ENCODE assay signal across 8 cellular contexts in the genomic region with DNA sequence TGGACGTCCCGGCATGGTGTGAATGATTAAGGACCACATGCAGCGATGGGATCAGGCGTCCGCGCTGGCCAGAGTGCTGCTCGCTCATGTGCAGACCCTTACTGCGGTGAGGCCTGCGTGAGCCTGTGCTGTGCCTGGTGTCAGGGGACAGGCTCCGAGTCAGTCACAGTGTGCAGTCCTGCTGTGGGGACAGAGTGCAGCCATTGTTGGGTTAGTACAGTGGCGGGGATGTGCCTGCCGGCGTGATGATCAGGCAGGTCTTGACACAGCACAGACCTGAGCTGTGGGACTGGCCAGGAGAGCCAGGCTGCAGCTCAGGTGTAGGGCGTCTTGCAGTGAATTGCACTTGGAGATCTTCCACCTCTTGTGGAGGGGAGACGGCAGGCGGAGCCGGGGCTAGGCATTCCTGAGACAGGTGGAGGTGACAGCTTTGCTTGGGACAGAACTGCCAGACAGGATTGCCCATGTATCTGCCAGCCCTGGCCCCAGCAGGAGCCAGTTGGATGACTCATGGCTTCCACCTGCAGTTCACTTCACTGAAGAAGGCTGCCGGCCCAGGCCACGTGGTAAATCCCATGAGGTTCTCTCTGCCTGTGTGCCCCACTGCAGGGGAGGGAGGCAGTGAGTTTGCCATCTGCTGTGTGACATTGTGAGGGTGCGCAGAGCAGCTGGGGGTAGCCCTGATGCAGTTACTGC. TPM values are rescaled to one million over a fixed set of nuclear protein-coding genes. Genes with fewer than 3 reads are reported as not detected.
DNase-seq lines count a peak whose midpoint lies in the region; ATAC-seq, FAIRE-seq and TF ChIP-seq lines count a peak whose summit lies in the region.
"Had no signal": no experiment of that assay in that cellular context is flagged by ENCODE, and none has a peak within 500 bp of the region (broad histone marks: within the 10 kb centered on the region; RNA-seq: fewer than 3 reads in every experiment).

No MANE protein-coding gene starts in this region.

- H3K9me3 ChIP-seq in HCT116 (ENCODE audit: control insufficient read depth in 1 of 2, insufficient read depth in 1 of 2, low read depth in 1 of 2, low read length in 2 of 2) (no peaks in the 10 kb centered on the region), OCI-LY1 (ENCODE audit: low read length) (no peaks in the 10 kb centered on the region), small intestine (ENCODE audit: control insufficient read depth, low read depth) (no peaks in the 10 kb centered on the region)
- H3K9me3 ChIP-seq: sigmoid colon had no signal

- H4K20me1 ChIP-seq in HCT116 (ENCODE audit: insufficient read depth) (peaks cover 6% of the 10 kb centered on the region; the same call in 1 of the 2 replicates), OCI-LY1 (ENCODE audit: insufficient read depth, low read length) (no peaks in the 10 kb centered on the region)

- no peak for TF ChIP-seq RAD21 in HCT116 (IDR thresholded peaks at IDR 0.05; ENCODE audit: low read depth)

- TF ChIP-seq POLR2A in HCT116 (IDR thresholded peaks at IDR 0.05; ENCODE audit: borderline replicate concordance, extremely low read depth, insufficient read depth, insufficient read length): no peak

- H3K4me1 ChIP-seq in HCT116 (ENCODE audit: control insufficient read depth in 1 of 2, insufficient read depth in 2 of 2, low read length in 2 of 2) (peaks cover 13 to 14% of the 10 kb centered on the region in 2 experiments), OCI-LY1 (ENCODE audit: insufficient read depth, low read length, severe bottlenecking) (peaks cover 11% of the 10 kb centered on the region), small intestine (ENCODE audit: control insufficient read depth in 2 of 2, insufficient read depth in 1 of 2, low read depth in 1 of 2, low read length in 1 of 2) (no peaks in the 10 kb centered on the region)

- no peaks in the 10 kb centered on the region for H3F3A ChIP-seq in OCI-LY1 (ENCODE audit: insufficient read depth, low read length)

- POLR2A ChIA-PET in HCT116 (lab: Charles Lee): no interaction called here

- H3K27me3 ChIP-seq in HCT116 (ENCODE audit: insufficient read depth, low read length) (no peaks in the 10 kb centered on the region), OCI-LY1 (ENCODE audit: insufficient read depth, low read length) (no peaks in the 10 kb centered on the region), small intestine (ENCODE audit: control insufficient read depth in 2 of 2, insufficient read depth in 2 of 2, low read length in 2 of 2) (no peaks in the 10 kb centered on the region)
- H3K27me3 ChIP-seq: sigmoid colon had no signal

- H2AFZ ChIP-seq in HCT116 (ENCODE audit: low read depth, low read length, poor library complexity, severe bottlenecking) (no peak overlapping the region), OCI-LY1 (ENCODE audit: low read length) (no peak overlapping the region)

- no TSS peak for BruUV-seq in HCT116 (replicated peaks; lab: Mats Ljungman, UMichigan)

- H3K36me3 ChIP-seq in HCT116 (ENCODE audit: control insufficient read depth in 1 of 2, insufficient read depth in 2 of 2, low read length in 2 of 2): peaks cover 29 to 43% of the 10 kb centered on the region in 2 experiments; a peak in 3 of 4 replicates
- peaks cover 96% of the 10 kb centered on the region for H3K36me3 ChIP-seq in OCI-LY1 (ENCODE audit: insufficient read depth, low read length)
- peaks cover 8 to 30% of the 10 kb centered on the region in 2 donors for H3K36me3 ChIP-seq in small intestine (ENCODE audit: control insufficient read depth in 2 of 2, insufficient read depth in 2 of 2, low read length in 2 of 2)

- CTCF ChIA-PET in HCT116 (lab: Charles Lee): interaction anchor here (1.0 kb wide), 1 partner anchor 15 kb away, joined by 6 read pairs; no protein-coding TSS in a partner anchor

- DNase-seq in HCT116 (ENCODE audit: low read depth, low spot score) (no peak), fibroblast of pulmonary artery (ENCODE audit: low read depth) (peak; percentile 11), small intestine (peak; percentile 37), OCI-M2 (lab: John Stamatoyannopoulos, UW; ENCODE audit: unreplicated experiment) (no peak)
- DNase-seq: sigmoid colon had no signal

- peak overlapping the region; percentile 21 for H3K9ac ChIP-seq in HCT116 (ENCODE audit: low read length)
- no peak overlapping the region for H3K9ac ChIP-seq in OCI-LY1 (ENCODE audit: low read length)

- no peak for TF ChIP-seq CTCF in HCT116 (IDR thresholded peaks at IDR 0.05 in 2 of 3, conservative IDR thresholded peaks at IDR 0.05 in 1 of 3; ENCODE audit: borderline replicate concordance in 1 of 3, insufficient read depth in 1 of 3, low read depth in 2 of 3, low read length in 2 of 3)
- no peak for TF ChIP-seq CTCF in OCI-LY1 (IDR thresholded peaks at IDR 0.05; ENCODE audit: low read length)
- TF ChIP-seq CTCF in fibroblast of pulmonary artery (IDR thresholded peaks at IDR 0.05; ENCODE audit: low read length, missing control alignments): no peak

- H3K4me3 ChIP-seq in HCT116 (replicated peaks in 1 of 2; ENCODE audit: low read depth in 1 of 2, low read length in 2 of 2) (no peak overlapping the region), OCI-LY1 (ENCODE audit: low read depth, low read length, poor library complexity, severe bottlenecking) (no peak overlapping the region), fibroblast of pulmonary artery (replicated peaks; ENCODE audit: low read depth, low read length) (no peak overlapping the region), small intestine (ENCODE audit: low read depth in 1 of 2, low read length in 2 of 2) (no peak overlapping the region)
- H3K4me3 ChIP-seq: sigmoid colon had no signal

- FAIRE-seq in small intestine (lab: Jason Lieb, UNC): no peak

- intact Hi-C loops in HCT116 (cut with micrococcal nuclease): no loop called here

- H3K4me2 ChIP-seq in HCT116 (ENCODE audit: low read length) (0 out of 2 replicates have a peak overlapping the region, but pooled peaks have one; percentile 2), OCI-LY1 (ENCODE audit: low read length) (no peak overlapping the region)

- H3K27ac ChIP-seq in HCT116 (ENCODE audit: low read depth, low read length): peak overlapping the region; percentile 53
- H3K27ac ChIP-seq in OCI-LY1 (ENCODE audit: low read depth, low read length, poor library complexity, severe bottlenecking): peak overlapping the region; percentile 21
- no peak overlapping the region for H3K27ac ChIP-seq in small intestine (ENCODE audit: low read depth in 1 of 2, low read length in 1 of 2)
- H3K27ac ChIP-seq: sigmoid colon had no signal

- H3K79me2 ChIP-seq in HCT116 (ENCODE audit: insufficient read depth, low read length) (peaks cover 18% of the 10 kb centered on the region; the same call in 1 of the 2 replicates), OCI-LY1 (ENCODE audit: insufficient read depth, low read length) (no peaks in the 10 kb centered on the region)

- 66 to 83% (median 66%) methylated on average over 19 to 20 of the region's 20 CpGs for WGBS in small intestine, 3 donors

- RAD21 ChIA-PET in HCT116 (lab: Charles Lee; ENCODE audit: low non-redundant PET in 1 of 2, low total read pairs in 2 of 2, uncharacterized antibody in 2 of 2, unreplicated experiment in 2 of 2): no interaction called here

- ATAC-seq in HCT116 (peak; percentile 67), HG02571 (IDR thresholded peaks at IDR 0.05; ENCODE audit: unreplicated experiment) (no peak), HG03025 (IDR thresholded peaks at IDR 0.05; ENCODE audit: low FRiP score, unreplicated experiment) (no peak)

- H3K9me2 ChIP-seq in HCT116 (ENCODE audit: insufficient read depth) (no peaks in the 10 kb centered on the region), OCI-LY1 (ENCODE audit: low read depth, low read length) (no peaks in the 10 kb centered on the region)

TF ChIP-seq in HCT116, 20 proteins besides CTCF, POLR2A, EP300 and RAD21 (continues in another document):
- TF ChIP-seq ZNF274 (IDR thresholded peaks at IDR 0.05; ENCODE audit: low read depth, low read length): no peak
- no peak for TF ChIP-seq SRF (IDR thresholded peaks at IDR 0.05; ENCODE audit: low read depth)
- no peak for TF ChIP-seq CEBPB (IDR thresholded peaks at IDR 0.05; ENCODE audit: low read depth)
- no peak for TF ChIP-seq YY1 (IDR thresholded peaks at IDR 0.05; ENCODE audit: extremely low read depth, insufficient replicate concordance, low read depth, low read length)
- TF ChIP-seq, protein P1, sequence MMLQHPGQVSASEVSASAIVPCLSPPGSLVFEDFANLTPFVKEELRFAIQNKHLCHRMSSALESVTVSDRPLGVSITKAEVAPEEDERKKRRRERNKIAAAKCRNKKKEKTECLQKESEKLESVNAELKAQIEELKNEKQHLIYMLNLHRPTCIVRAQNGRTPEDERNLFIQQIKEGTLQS (IDR thresholded peaks at IDR 0.05): no peak
- TF ChIP-seq EGR1 (IDR thresholded peaks at IDR 0.05; ENCODE audit: low read depth): no peak
- TF ChIP-seq TCF7L2 (IDR thresholded peaks at IDR 0.05; ENCODE audit: borderline replicate concordance, extremely low read depth, insufficient read depth, insufficient read length): peak; percentile 12
- no peak for TF ChIP-seq CBX3 (IDR thresholded peaks at IDR 0.05; ENCODE audit: low read depth)
- TF ChIP-seq EZH2phosphoT487 (IDR thresholded peaks at IDR 0.05; ENCODE audit: borderline replicate concordance): no peak
- TF ChIP-seq POLR2AphosphoS5 (IDR thresholded peaks at IDR 0.05; ENCODE audit: low read depth, low read length): no peak
- TF ChIP-seq SIN3A (IDR thresholded peaks at IDR 0.05; ENCODE audit: low read depth): peak; percentile 61; the same call in 1 of the 2 replicates
- TF ChIP-seq, protein P2, sequence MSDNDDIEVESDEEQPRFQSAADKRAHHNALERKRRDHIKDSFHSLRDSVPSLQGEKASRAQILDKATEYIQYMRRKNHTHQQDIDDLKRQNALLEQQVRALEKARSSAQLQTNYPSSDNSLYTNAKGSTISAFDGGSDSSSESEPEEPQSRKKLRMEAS (IDR thresholded peaks at IDR 0.05): peak; percentile 89
- no peak for TF ChIP-seq ZFX (IDR thresholded peaks at IDR 0.05)
- peak; percentile 54 for TF ChIP-seq JUND (IDR thresholded peaks at IDR 0.05)
- TF ChIP-seq EZH2 (IDR thresholded peaks at IDR 0.05): no peak

RNA-seq across cellular contexts. Expression of a gene that starts 17.3 kb away (rescaled TPM):
- total RNA-seq in HCT116 (2021; ENCODE audit: unreplicated experiment): 65.4 TPM
- 41.2 and 47.6 TPM in 2 replicates for polyA plus RNA-seq in HCT116 (2012)
- 10 to 100 TPM; 17.0 to 38.5 (median 30.2) TPM for polyA plus RNA-seq in small intestine

RNA-seq across cellular contexts. Expression of a gene that starts 56.2 kb away (rescaled TPM):
- 46.1 TPM for total RNA-seq in HCT116 (2021; ENCODE audit: unreplicated experiment)
- 23.9 and 32.8 TPM in 2 replicates for polyA plus RNA-seq in HCT116 (2012)
- polyA plus RNA-seq in small intestine: 10 to 100 TPM in 1 of 3 donors, 1 to 10 TPM in 1, under 1 TPM in 1; 0.27 to 13.8 (median 1.1) TPM

Comparison
In these comparisons a context has a peak if more than half of its experiments do, and no peak if none do; other contexts are left out.
1. DNase-seq: peak in fibroblast of pulmonary artery (single experiment) and small intestine (single experiment); none in HCT116 (single experiment) and OCI-M2 (single experiment).
2. H3K27ac ChIP-seq: peak in HCT116 (single experiment) and OCI-LY1 (single experiment); none in small intestine (0 of 2).